In genomic region chr7:83677180-83677866, GRCh38 we compare ENCODE assay signal across 10 cellular contexts. TPM values are rescaled to one million over a fixed set of nuclear protein-coding genes. Genes with fewer than 3 reads are reported as not detected.
A peak's percentile ranks its signal among the peaks of the same experiment; 100 is the strongest.
DNase-seq lines count a peak whose midpoint lies in the region; ATAC-seq and TF ChIP-seq lines count a peak whose summit lies in the region.
"Had no signal": no experiment of that assay in that cellular context is flagged by ENCODE, and none has a peak within 500 bp of the region (broad histone marks: within the 10 kb centered on the region; RNA-seq: fewer than 3 reads in every experiment).

No MANE protein-coding gene starts in this region.

- H2AFZ ChIP-seq in PC-9, result no peak overlapping the region
- no peak overlapping the region for H2AFZ ChIP-seq in fibroblast of lung (ENCODE audit: low read length)
- H2AFZ ChIP-seq in OCI-LY7 (ENCODE audit: low read length), result no peak overlapping the region

- H3K36me3 ChIP-seq in right atrium auricular region (no peaks in the 10 kb centered on the region), PC-9 (ENCODE audit: low read depth) (no peaks in the 10 kb centered on the region), fibroblast of lung (ENCODE audit: control insufficient read depth, insufficient read depth, low read length) (no peaks in the 10 kb centered on the region), OCI-LY7 (ENCODE audit: insufficient read depth, low read length) (no peaks in the 10 kb centered on the region)

- H3K27me3 ChIP-seq in right atrium auricular region (no peaks in the 10 kb centered on the region), PC-9 (ENCODE audit: insufficient read depth, low read depth) (no peaks in the 10 kb centered on the region), fibroblast of lung (ENCODE audit: control insufficient read depth, insufficient read depth, low read length) (no peaks in the 10 kb centered on the region)

- H4K20me1 ChIP-seq in PC-9 (ENCODE audit: insufficient read depth) (no peaks in the 10 kb centered on the region), fibroblast of lung (ENCODE audit: control insufficient read depth, extremely low read depth, insufficient read depth, low read length) (no peaks in the 10 kb centered on the region), OCI-LY7 (ENCODE audit: insufficient read depth, low read length) (no peaks in the 10 kb centered on the region)

- H3K9me2 ChIP-seq in PC-9 (ENCODE audit: insufficient read depth) (0 out of 2 replicates have a peak, but pooled peaks cover 9% of the 10 kb centered on the region), OCI-LY7 (ENCODE audit: insufficient read depth, low read length) (no peaks in the 10 kb centered on the region)

- no peaks in the 10 kb centered on the region for H3K79me2 ChIP-seq in PC-9 (ENCODE audit: low read depth)
- H3K79me2 ChIP-seq in fibroblast of lung (ENCODE audit: control insufficient read depth, insufficient read depth, low read length), result no peaks in the 10 kb centered on the region
- H3K79me2 ChIP-seq in OCI-LY7 (ENCODE audit: insufficient read depth, low read depth, low read length), result no peaks in the 10 kb centered on the region

- TF ChIP-seq CTCF in right atrium auricular region (IDR thresholded peaks at IDR 0.05), result no peak
- TF ChIP-seq CTCF in PC-9 (conservative IDR thresholded peaks at IDR 0.05), result no peak
- no peak for TF ChIP-seq CTCF in fibroblast of lung (conservative IDR thresholded peaks at IDR 0.05 in 1 of 2, IDR thresholded peaks at IDR 0.05 in 1 of 2; ENCODE audit: low read depth in 1 of 2, low read length in 2 of 2)
- TF ChIP-seq CTCF in OCI-LY7 (conservative IDR thresholded peaks at IDR 0.05; ENCODE audit: low read length), result no peak

- H3K27ac ChIP-seq in right atrium auricular region, result no peak overlapping the region
- peak overlapping the region; percentile 79 for H3K27ac ChIP-seq in PC-9
- H3K27ac ChIP-seq in fibroblast of lung (ENCODE audit: insufficient read depth, low read length), result no peak overlapping the region
- H3K27ac ChIP-seq in OCI-LY7 (ENCODE audit: low read depth, low read length, poor library complexity, severe bottlenecking), result no peak overlapping the region

- H3K4me3 ChIP-seq in right atrium auricular region (no peak overlapping the region), PC-9 (peak overlapping the region; percentile 28; the same call in 1 of the 2 replicates), fibroblast of lung (replicated peaks in 1 of 4; ENCODE audit: control extremely low read depth in 1 of 4, insufficient read depth in 1 of 4, low read depth in 3 of 4, low read length in 4 of 4) (no peak overlapping the region), OCI-LY7 (ENCODE audit: low read depth, low read length, poor library complexity, severe bottlenecking) (no peak overlapping the region)

- POLR2A ChIA-PET in PC-9 (lab: Charles Lee; ENCODE audit: unreplicated experiment), result interaction anchor here (0.5 to 0.6 kb wide), 3 partner anchors 24 to 268 kb away, joined by 6 to 8 read pairs (median 7); no protein-coding TSS in a partner anchor
- POLR2A ChIA-PET in OCI-LY7 (lab: Charles Lee), result no interaction called here

- ATAC-seq in left ventricle myocardium superior, result peak; percentile 41
- no peak for ATAC-seq in HG02759 (IDR thresholded peaks at IDR 0.05; ENCODE audit: unreplicated experiment)
- ATAC-seq in GM21619 (IDR thresholded peaks at IDR 0.05; ENCODE audit: unreplicated experiment), result no peak

- no peak overlapping the region for H3K9ac ChIP-seq in fibroblast of lung (ENCODE audit: insufficient read depth, low read length)

- DNase-seq in left ventricle myocardium superior, result no peak
- DNase-seq in right atrium auricular region (ENCODE audit: low spot score), result no peak
- DNase-seq in PC-9, result peak; percentile 90 to 96
- DNase-seq in fibroblast of lung (ENCODE audit: low read depth in 2 of 2), result peak; percentile 96 to 99
- DNase-seq in OCI-LY7 (ENCODE audit: low spot score), result no peak
- no peak for DNase-seq in T-helper 1 cell
- DNase-seq: caudate nucleus had no signal

- BruUV-seq in PC-9 (replicated peaks; lab: Mats Ljungman, UMichigan), result no TSS peak
- BruUV-seq in OCI-LY7 (replicated peaks; lab: Mats Ljungman, UMichigan), result no TSS peak

- peak overlapping the region; percentile 60 for H3K4me2 ChIP-seq in PC-9
- peak overlapping the region; percentile 61 for H3K4me2 ChIP-seq in fibroblast of lung (ENCODE audit: extremely low read depth, insufficient read depth, low read length)
- no peak overlapping the region for H3K4me2 ChIP-seq in OCI-LY7 (ENCODE audit: low read length)

- H3K9me3 ChIP-seq in right atrium auricular region (no peaks in the 10 kb centered on the region), PC-9 (ENCODE audit: insufficient read depth, low read depth) (0 out of 2 replicates have a peak, but pooled peaks cover 7% of the 10 kb centered on the region), fibroblast of lung (ENCODE audit: control insufficient read depth, insufficient read depth, low read depth, low read length) (no peaks in the 10 kb centered on the region), OCI-LY7 (ENCODE audit: low read length) (no peaks in the 10 kb centered on the region)

- intact Hi-C loops in left ventricle myocardium superior (cut with micrococcal nuclease) (no loop called here), PC-9 (cut with micrococcal nuclease; ENCODE audit: unreplicated experiment) (loop anchor here (1.0 to 2.0 kb wide), 2 partner anchors 8 to 27 kb away; no protein-coding TSS in a partner anchor), OCI-LY7 (cut with micrococcal nuclease; ENCODE audit: unreplicated experiment) (no loop called here)

- peaks cover 16% of the 10 kb centered on the region for H3F3A ChIP-seq in PC-9 (ENCODE audit: insufficient read depth, low read depth)

- H3K4me1 ChIP-seq in right atrium auricular region (no peaks in the 10 kb centered on the region), PC-9 (replicated peaks; ENCODE audit: insufficient read depth) (peaks cover 25% of the 10 kb centered on the region), fibroblast of lung (ENCODE audit: control insufficient read depth, extremely low read depth, insufficient read depth, low read length) (peaks cover 5% of the 10 kb centered on the region), OCI-LY7 (ENCODE audit: insufficient read depth, low read length, poor library complexity, severe bottlenecking) (no peaks in the 10 kb centered on the region)

- CTCF ChIA-PET in PC-9 (lab: Charles Lee), result interaction anchor here (0.5 to 0.7 kb wide), 2 partner anchors 41 to 1502 kb away, joined by 4 read pairs; no protein-coding TSS in a partner anchor
- CTCF ChIA-PET in OCI-LY7 (lab: Charles Lee; ENCODE audit: unreplicated experiment), result no interaction called here

RNA-seq across cellular contexts. Expression of gene SEMA3E, which starts 28.4 kb away (rescaled TPM):
- total RNA-seq in left ventricle myocardium superior (0.12 TPM), right atrium auricular region (under 1 TPM; 0.07 to 0.59 TPM), PC-9 (2021) (1.8 and 2.1 TPM in 2 replicates), fibroblast of lung (1.5 and 2.0 TPM in 2 replicates), OCI-LY7 (2022) (not detected in 2 replicates)
- polyA plus RNA-seq in fibroblast of lung, result 1.1 and 1.2 TPM in 2 replicates
- 0.70 and 1.4 TPM in 2 replicates for polyA plus RNA-seq in fibroblast of lung (2012)
- 15.4 TPM in 1 of 2 replicates, not detected in the other for polyA minus RNA-seq in fibroblast of lung (ENCODE audit: low replicate concordance)
- total RNA-seq in OCI-LY7 (2014; rRNA removed; shearing (Covaris generic)), result 0.06 TPM in 1 of 2 replicates, not detected in the other
- total RNA-seq: T-helper 2 cell treated with Interferon-gamma antibody and Interleukin-4, amounts not matched to agents 100 ng/mL and 5 ng/mL, for 36 hours had no signal

Comparison
In these comparisons a context has a peak if more than half of its experiments do, and no peak if none do; other contexts are left out.
1. DNase-seq: peak in PC-9 (2 of 2) and fibroblast of lung (2 of 2); none in left ventricle myocardium superior (single experiment), right atrium auricular region (single experiment), OCI-LY7 (single experiment) and T-helper 1 cell (0 of 5).